8 cellular contexts compared by ENCODE assay signal in the genomic region with DNA sequence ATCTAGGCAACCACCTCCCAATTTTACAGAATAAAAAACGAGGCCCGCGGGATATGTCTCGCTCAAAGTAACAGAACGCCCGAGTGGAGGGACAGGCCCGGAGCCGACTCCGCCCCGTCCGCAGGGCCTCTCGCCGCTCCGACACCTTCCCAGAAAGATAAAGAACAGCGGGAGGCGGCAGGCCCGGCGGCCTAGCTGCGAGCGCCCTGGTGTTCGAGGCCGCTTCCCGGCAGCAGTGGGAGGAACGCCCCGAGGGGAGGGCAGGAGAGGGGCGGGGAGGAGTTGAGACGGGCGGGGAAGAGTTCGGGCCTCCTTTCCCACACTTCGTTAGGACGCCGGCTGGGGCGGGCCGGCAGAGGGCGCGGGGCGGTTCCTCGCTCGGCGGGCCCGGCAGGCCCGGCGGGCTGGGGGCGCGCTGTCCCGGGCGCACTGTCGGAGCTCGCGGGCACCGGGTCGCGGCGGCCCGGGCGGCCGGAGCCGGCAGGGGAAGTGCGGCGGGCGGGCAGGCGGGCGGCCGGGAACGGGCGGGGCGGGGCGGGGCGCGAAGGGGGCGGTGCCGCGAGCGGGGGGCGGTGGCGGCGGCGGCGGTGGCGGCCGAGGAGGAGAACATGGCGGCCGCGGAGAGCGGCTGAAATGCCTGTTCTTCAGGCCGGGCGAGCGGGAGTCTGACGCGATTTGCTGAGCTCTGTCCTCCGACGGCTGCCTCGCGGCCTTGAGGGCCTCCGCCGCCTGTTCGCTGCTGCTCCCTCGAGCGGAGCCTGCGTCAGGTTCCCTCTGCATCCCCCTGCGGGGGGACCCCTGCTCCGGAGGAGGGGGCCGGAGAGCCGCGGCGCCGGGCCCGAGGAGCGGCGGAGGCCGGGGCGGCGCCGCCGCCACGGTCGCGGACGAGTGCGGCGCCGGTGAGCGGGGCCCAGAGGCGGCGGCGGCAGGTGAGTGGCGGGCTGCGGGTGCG. TPM values are rescaled to one million over a fixed set of nuclear protein-coding genes. Genes with fewer than 3 reads are reported as not detected.
A peak's percentile ranks its signal among the peaks of the same experiment; 100 is the strongest.
DNase-seq lines count a peak whose midpoint lies in the region; ATAC-seq and TF ChIP-seq lines count a peak whose summit lies in the region.

A gene (plus strand): TSS at position 581 of the 952 bp plus-strand sequence. CDS start 167,424 bp downstream, outside the sequence.

- TF ChIP-seq CTCF in AG09319 (IDR thresholded peaks at IDR 0.05; ENCODE audit: low read depth, low read length): peak; percentile 15
- TF ChIP-seq CTCF in kidney epithelial cell (IDR thresholded peaks at IDR 0.05; ENCODE audit: insufficient read depth, low read length, poor library complexity, severe bottlenecking): peak; percentile 24

- no peaks in the 10 kb centered on the region for H3K27me3 ChIP-seq in kidney epithelial cell (ENCODE audit: control insufficient read depth, insufficient read depth, low read length)

- H3K9me3 Mint-ChIP-seq in central memory CD8-positive, alpha-beta T cell: no peaks in the 10 kb centered on the region

- H3K4me1 Mint-ChIP-seq in central memory CD8-positive, alpha-beta T cell: peaks cover 49% of the 10 kb centered on the region

- peak within 1 kb of the TSS; percentile 90 for H3K4me3 ChIP-seq in kidney epithelial cell (ENCODE audit: low read depth, low read length)

- H3K4me3 Mint-ChIP-seq in central memory CD8-positive, alpha-beta T cell: peak within 1 kb of the TSS; percentile 75

- ATAC-seq in GM19023 (IDR thresholded peaks at IDR 0.05; ENCODE audit: unreplicated experiment) (peak; percentile 74), HG03196 (IDR thresholded peaks at IDR 0.05; ENCODE audit: unreplicated experiment) (peak; percentile 52)
- ATAC-seq in activated CD4-positive, CD25-positive, alpha-beta regulatory T cell treated with anti-CD3 and anti-CD28 coated beads, Interleukin-2, amount 50 U/mL, for 24 hours: peak; percentile 89 to 91
- ATAC-seq in central memory CD8-positive, alpha-beta T cell (replicated peaks; ENCODE audit: extremely low read depth, poor library complexity, severe bottlenecking): peak; percentile 79

- no peaks in the 10 kb centered on the region for H3K27me3 Mint-ChIP-seq in central memory CD8-positive, alpha-beta T cell

- H3K36me3 ChIP-seq in kidney epithelial cell (ENCODE audit: control insufficient read depth, insufficient read depth, low read length): no peaks in the 10 kb centered on the region

- H3K27ac Mint-ChIP-seq in central memory CD8-positive, alpha-beta T cell (ENCODE audit: low read depth): peak within 1 kb of the TSS; percentile 98

- peak; percentile 64 for DNase-seq in AG09319 (ENCODE audit: extremely low read depth, low read depth)
- peak; percentile 90 for DNase-seq in NCI-H345 treated with DMSO at 0.1 percent for 48 hours (lab: John Stamatoyannopoulos, UW; ENCODE audit: unreplicated experiment)
- DNase-seq in central memory CD8-positive, alpha-beta T cell (ENCODE audit: low spot score in 2 of 2): peak; percentile 82 to 85
- peak; percentile 35 for DNase-seq in kidney epithelial cell (ENCODE audit: low read depth)
- DNase-seq in stimulated activated CD4-positive, alpha-beta T cell treated with anti-CD3 and anti-CD28 coated beads, Interleukin-15, amount 100 ng/mL, for 24 hours: peak; percentile 95

- H3K36me3 Mint-ChIP-seq in central memory CD8-positive, alpha-beta T cell (ENCODE audit: insufficient read depth): peaks cover 10% of the 10 kb centered on the region

RNA-seq across cellular contexts. Expression of the gene that starts here (rescaled TPM):
- 13.1 and 13.3 TPM in 2 replicates for total RNA-seq in kidney epithelial cell

Comparison
In these comparisons a context has a peak if more than half of its experiments do, and no peak if none do; other contexts are left out.
1. Peak in every context shown above with its lines: DNase-seq, ATAC-seq and H3K4me3 ChIP-seq.
2. DNase-seq: peak in every context shown above with its lines; median percentile 95 in stimulated activated CD4-positive, alpha-beta T cell treated with anti-CD3 and anti-CD28 coated beads, Interleukin-15, amount 100 ng/mL, for 24 hours; 90 in NCI-H345 treated with DMSO at 0.1 percent for 48 hours; 84 in central memory CD8-positive, alpha-beta T cell; 64 in AG09319; 35 in kidney epithelial cell.